Comparison of ENCODE assay signal across 9 cellular contexts in genomic region chr20:25090492-25091429, GRCh38. TPM values are rescaled to one million over a fixed set of nuclear protein-coding genes. Genes with fewer than 3 reads are reported as not detected.
A peak's percentile ranks its signal among the peaks of the same experiment; 100 is the strongest.
DNase-seq lines count a peak whose midpoint lies in the region; ATAC-seq, FAIRE-seq and TF ChIP-seq lines count a peak whose summit lies in the region.
"Had no signal": no experiment of that assay in that cellular context is flagged by ENCODE, and none has a peak within 500 bp of the region (broad histone marks: within the 10 kb centered on the region; RNA-seq: fewer than 3 reads in every experiment).

No MANE protein-coding gene starts in this region.

- H3K9ac ChIP-seq in kidney (ENCODE audit: low read length in 2 of 2): no peak overlapping the region

- H3K4me1 ChIP-seq in kidney (ENCODE audit: control insufficient read depth in 1 of 2, insufficient read depth in 1 of 2, low read depth in 1 of 2, low read length in 2 of 2) (no peaks in the 10 kb centered on the region), ovary (ENCODE audit: insufficient read depth) (no peaks in the 10 kb centered on the region)

- intact Hi-C loops in kidney (cut with DNase I) (no loop called here), ovary (cut with DNase I) (no loop called here)

- WGBS in ovary, 3 donors: 52 to 62% (median 56%) methylated on average over 14 of the region's 14 CpGs

- TF ChIP-seq POLR2A in ovary (IDR thresholded peaks at IDR 0.05): no peak

- TF ChIP-seq CTCF in kidney (IDR thresholded peaks at IDR 0.05; ENCODE audit: borderline replicate concordance, extremely low read depth, insufficient read depth) (no peak), ovary (IDR thresholded peaks at IDR 0.05) (no peak)

- TF ChIP-seq EP300 in ovary (IDR thresholded peaks at IDR 0.05): no peak

- ATAC-seq in GM18868 (IDR thresholded peaks at IDR 0.05; ENCODE audit: unreplicated experiment) (peak; percentile 90), HG02970 (IDR thresholded peaks at IDR 0.05; ENCODE audit: low FRiP score, unreplicated experiment) (no peak)
- ATAC-seq in activated CD4-positive, CD25-positive, alpha-beta regulatory T cell treated with anti-CD3 and anti-CD28 coated beads, Interleukin-2, amount 50 U/mL, for 24 hours: peak; percentile 76 to 92

- FAIRE-seq in kidney (lab: Jason Lieb, UNC): no peak

- no peaks in the 10 kb centered on the region for H3K27me3 ChIP-seq in ovary

- H3K4me3 ChIP-seq in kidney (ENCODE audit: low read length in 2 of 2): no peak overlapping the region
- no peak overlapping the region for H3K4me3 ChIP-seq in ovary

- DNase-seq in HT1080 (ENCODE audit: low read depth) (peak; percentile 38), kidney (peak; percentile 70), kidney glomerular epithelial cell (lab: John Stamatoyannopoulos, UW) (no peak), ovary (no peak), T1000 (lab: John Stamatoyannopoulos, UW) (no peak)

- no peak overlapping the region for H3K27ac ChIP-seq in kidney (ENCODE audit: low read depth in 2 of 2, low read length in 2 of 2)
- no peak overlapping the region for H3K27ac ChIP-seq in ovary

- H3K9me3 ChIP-seq in kidney (ENCODE audit: control insufficient read depth in 1 of 2, low read length in 2 of 2) (no peaks in the 10 kb centered on the region), ovary (peaks cover 0 to 3% of the 10 kb centered on the region in 2 donors)

- H3K36me3 ChIP-seq in kidney (ENCODE audit: control insufficient read depth in 1 of 2, insufficient read depth in 2 of 2, low read length in 2 of 2) (no peaks in the 10 kb centered on the region), ovary (no peaks in the 10 kb centered on the region)

RNA-seq across cellular contexts. Expression of gene VSX1, which starts 8.8 kb away (rescaled TPM):
- not detected in 2 replicates for total RNA-seq in HT1080 (2014; rRNA removed; shearing (Covaris generic))
- 0.05 and 0.10 TPM in 2 replicates for polyA plus RNA-seq in HT1080 (2015; cell fraction: cytosol; rRNA removed)
- not detected in 2 replicates for polyA plus RNA-seq in HT1080 (2015; cell fraction: nucleus; rRNA removed)
- total RNA-seq in kidney (0.41 TPM), ovary (1 to 10 TPM in 2 of 7 donors, under 1 TPM in 3, not detected in 2; 0.13 to 1.4 (median 0.96) TPM)
- polyA plus RNA-seq in kidney (ENCODE audit: insufficient read depth, low read depth, low replicate concordance) (not detected), ovary (under 1 TPM; 0.11 to 0.75 TPM)
- total RNA-seq: myocyte had no signal

RNA-seq across cellular contexts. Expression of gene ACSS1, which starts 32.8 kb away (rescaled TPM):
- total RNA-seq in HT1080 (2014; rRNA removed; shearing (Covaris generic)): 0.07 and 0.08 TPM in 2 replicates
- 0.12 and 0.40 TPM in 2 replicates for polyA plus RNA-seq in HT1080 (2015; cell fraction: cytosol; rRNA removed)
- polyA plus RNA-seq in HT1080 (2015; cell fraction: nucleus; rRNA removed): 0.60 and 0.70 TPM in 2 replicates
- total RNA-seq in kidney (30.6 TPM), ovary (10 to 100 TPM; 14.9 to 37.0 (median 29.0) TPM)
- polyA plus RNA-seq in kidney (ENCODE audit: insufficient read depth, low read depth, low replicate concordance) (72.3 TPM), ovary (10 to 100 TPM; 13.1 to 31.9 TPM)

Comparison
In these comparisons a context has a peak if more than half of its experiments do, and no peak if none do; other contexts are left out.
1. DNase-seq: peak in HT1080 (single experiment) and kidney (single experiment); none in kidney glomerular epithelial cell (single experiment), ovary (0 of 5) and T1000 (single experiment).
2. RNA of gene ACSS1, which starts 32.8 kb away (total RNA-seq): 30.6 TPM in kidney (single experiment) and 14.9 to 37.0 TPM in ovary; 0.07 to 0.08 TPM in HT1080; every median in the first group is over 10 times any median in the second.